2 cellular contexts compared by ENCODE assay signal in genomic region chr11:2778630-2779498, GRCh38.
TF ChIP-seq lines count a peak whose summit lies in the region.

No MANE protein-coding gene starts in this region.

TF ChIP-seq in SK-N-SH, 30 proteins besides CTCF, POLR2A, EP300 and RAD21 (continued from another document):
- TF ChIP-seq MXI1 (IDR thresholded peaks at IDR 0.05; ENCODE audit: low read depth, low read length) (peak; percentile 54; the same call in 1 of the 2 replicates), JUND (IDR thresholded peaks at IDR 0.05) (no peak), TCF12 (IDR thresholded peaks at IDR 0.05) (peak; percentile 31), TEAD4 (IDR thresholded peaks at IDR 0.05; ENCODE audit: borderline replicate concordance, insufficient read depth) (no peak), REST (IDR thresholded peaks at IDR 0.05; ENCODE audit: low read depth, low read length) (no peak), RCOR1 (IDR thresholded peaks at IDR 0.05; ENCODE audit: low read length) (peak; percentile 60), RXRA (IDR thresholded peaks at IDR 0.05; ENCODE audit: borderline replicate concordance, low read depth) (no peak), PBX3 (IDR thresholded peaks at IDR 0.05) (no peak), SIN3A (IDR thresholded peaks at IDR 0.05; ENCODE audit: borderline replicate concordance, low read depth, low read length) (no peak), SMC3 (IDR thresholded peaks at IDR 0.05; ENCODE audit: low read depth, low read length) (peak; percentile 38; the same call in 1 of the 2 replicates), NRF1 (IDR thresholded peaks at IDR 0.05; ENCODE audit: low read depth, low read length) (no peak), ELF1 (IDR thresholded peaks at IDR 0.05) (no peak), RFX5 (IDR thresholded peaks at IDR 0.05; ENCODE audit: low read length) (no peak), GABPA (IDR thresholded peaks at IDR 0.05; ENCODE audit: low read depth) (no peak), CHD2 (IDR thresholded peaks at IDR 0.05; ENCODE audit: low read length, partially characterized antibody) (no peak), NFIC (IDR thresholded peaks at IDR 0.05; ENCODE audit: borderline replicate concordance) (peak; percentile 55; the same call in 1 of the 2 replicates), IRF3 (IDR thresholded peaks at IDR 0.05; ENCODE audit: low read depth, low read length) (no peak), EZH2phosphoT487 (IDR thresholded peaks at IDR 0.05; ENCODE audit: borderline replicate concordance, low read depth) (no peak), USF1 (IDR thresholded peaks at IDR 0.05; ENCODE audit: borderline replicate concordance, low read depth) (no peak), ZBTB33 (IDR thresholded peaks at IDR 0.05; ENCODE audit: borderline replicate concordance, low read depth) (no peak), TAF1 (IDR thresholded peaks at IDR 0.05; ENCODE audit: borderline replicate concordance, low read depth, low read length) (no peak), FOSL2 (IDR thresholded peaks at IDR 0.05; ENCODE audit: borderline replicate concordance, low read depth) (no peak), FOXM1 (IDR thresholded peaks at IDR 0.05; ENCODE audit: low read depth) (no peak), GATA2 (CRISPR knock-in tag; IDR thresholded peaks at IDR 0.05) (peak; percentile 91)

TF ChIP-seq in GM23338, 12 proteins besides CTCF, POLR2A, EP300 and RAD21 (continued from another document):
- TF ChIP-seq ZNF462 (CRISPR knock-in tag; IDR thresholded peaks at IDR 0.05) (no peak), CREB1 (CRISPR knock-in tag; IDR thresholded peaks at IDR 0.05; ENCODE audit: low read depth) (no peak), POLR2AphosphoS5 (IDR thresholded peaks at IDR 0.05; ENCODE audit: low read depth) (no peak), ZNF114 (CRISPR knock-in tag; IDR thresholded peaks at IDR 0.05) (no peak), ETS1 (IDR thresholded peaks at IDR 0.05) (no peak), ZNF331 (CRISPR knock-in tag; IDR thresholded peaks at IDR 0.05; ENCODE audit: low read depth) (no peak), EZH2 (IDR thresholded peaks at IDR 0.05; ENCODE audit: low read depth, unreplicated experiment) (no peak), NANOG (IDR thresholded peaks at IDR 0.05; ENCODE audit: borderline replicate concordance) (no peak), REST (IDR thresholded peaks at IDR 0.05; ENCODE audit: unreplicated experiment) (no peak)
TF ChIP-seq in GM23338: peak in this region for 0.
